Comparison of ENCODE assay signal across 18 cellular contexts in the genomic region with DNA sequence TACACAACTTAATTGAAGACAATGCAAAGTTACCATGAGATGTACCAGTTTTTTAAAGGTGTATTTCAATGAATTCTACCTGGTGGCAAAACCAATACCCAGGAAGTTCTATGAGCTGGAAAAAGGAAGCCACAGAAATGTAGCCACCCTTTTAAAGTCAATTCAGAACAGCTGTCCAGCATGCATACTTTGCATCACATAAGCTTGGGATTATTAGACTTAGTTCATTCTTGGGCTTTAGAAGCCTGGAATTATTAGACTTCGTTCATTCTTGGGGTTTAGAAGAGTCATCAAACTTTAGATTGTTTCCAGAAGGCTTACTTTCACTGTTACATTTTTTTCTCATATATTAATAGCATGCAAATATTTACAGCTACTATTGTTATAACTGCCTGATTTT.
"Had no signal": no experiment of that assay in that cellular context is flagged by ENCODE, and none has a peak within 500 bp of the region (broad histone marks: within the 10 kb centered on the region; RNA-seq: fewer than 3 reads in every experiment).

No MANE protein-coding gene starts in this region.

- H3K4me3 Mint-ChIP-seq: activated CD4-positive, alpha-beta T cell treated with anti-CD3 and anti-CD28 coated beads, Interleukin-2, amount 10 ng/mL, durations not matched to agents 7 days and 5 days; activated naive CD8-positive, alpha-beta T cell; activated T-cell treated with anti-CD3 and anti-CD28 coated beads, Interleukin-2, amount 50 U/mL, for 72 hours; brain; central memory CD8-positive, alpha-beta T cell; naive thymus-derived CD8-positive, alpha-beta T cell; stimulated activated naive CD8-positive, alpha-beta T cell treated with anti-CD3 and anti-CD28 coated beads, Interleukin-15, amount 100 ng/mL, for 72 hours had no signal

- ATAC-seq: activated T-cell treated with anti-CD3 and anti-CD28 coated beads, Interleukin-2, amount 50 U/mL, for 72 hours; gastroesophageal sphincter; left lung; mucosa of descending colon; naive thymus-derived CD8-positive, alpha-beta T cell; stimulated activated naive CD8-positive, alpha-beta T cell treated with anti-CD3 and anti-CD28 coated beads, Interleukin-15, amount 100 ng/mL, for 72 hours had no signal

- H3K27ac ChIP-seq: gastroesophageal sphincter, left lung, neutrophil, parathyroid adenoma, skin epidermis had no signal

- H3K27me3 Mint-ChIP-seq: activated CD4-positive, alpha-beta T cell treated with anti-CD3 and anti-CD28 coated beads, Interleukin-2, amount 10 ng/mL, durations not matched to agents 7 days and 5 days; activated naive CD8-positive, alpha-beta T cell; brain; central memory CD8-positive, alpha-beta T cell; naive thymus-derived CD8-positive, alpha-beta T cell; stimulated activated naive CD8-positive, alpha-beta T cell treated with anti-CD3 and anti-CD28 coated beads, Interleukin-15, amount 100 ng/mL, for 72 hours had no signal

- H3K9me3 Mint-ChIP-seq: activated T-cell treated with anti-CD3 and anti-CD28 coated beads, Interleukin-2, amount 50 U/mL, for 72 hours; central memory CD8-positive, alpha-beta T cell; naive thymus-derived CD8-positive, alpha-beta T cell; stimulated activated naive CD8-positive, alpha-beta T cell treated with anti-CD3 and anti-CD28 coated beads, Interleukin-15, amount 100 ng/mL, for 72 hours had no signal

- DNase-seq: activated CD4-positive, alpha-beta T cell treated with anti-CD3 and anti-CD28 coated beads, Interleukin-2, amount 10 ng/mL, durations not matched to agents 7 days and 5 days; activated CD8-positive, alpha-beta memory T cell treated with anti-CD3 and anti-CD28 coated beads, Interleukin-2, amount 50 U/mL, for 48 hours; activated gamma-delta T cell treated with Interleukin-2 at 50 U/mL for 16 hours; activated T-cell treated with anti-CD3 and anti-CD28 coated beads, Interleukin-2, amount 50 U/mL, for 72 hours; amygdala; effector memory CD4-positive, alpha-beta T cell; islet precursor cell; left lung; mucosa of descending colon; naive thymus-derived CD8-positive, alpha-beta T cell; stimulated activated naive CD8-positive, alpha-beta T cell treated with anti-CD3 and anti-CD28 coated beads, Interleukin-15, amount 100 ng/mL, for 72 hours had no signal

- H3K4me3 ChIP-seq: gastroesophageal sphincter, left lung, mucosa of descending colon, skin epidermis had no signal

- H3K9ac ChIP-seq: parathyroid adenoma had no signal

- H3K9me3 ChIP-seq: gastroesophageal sphincter, left lung, mucosa of descending colon, neutrophil had no signal

- H3K27ac Mint-ChIP-seq: activated CD4-positive, alpha-beta T cell treated with anti-CD3 and anti-CD28 coated beads, Interleukin-2, amount 10 ng/mL, durations not matched to agents 7 days and 5 days; activated naive CD8-positive, alpha-beta T cell; activated T-cell treated with anti-CD3 and anti-CD28 coated beads, Interleukin-2, amount 50 U/mL, for 72 hours; brain; stimulated activated naive CD8-positive, alpha-beta T cell treated with anti-CD3 and anti-CD28 coated beads, Interleukin-15, amount 100 ng/mL, for 72 hours had no signal

- H2AFZ ChIP-seq: parathyroid adenoma had no signal

- H3K27me3 ChIP-seq: gastroesophageal sphincter, left lung, neutrophil had no signal
